ENCODE assay signal across 27 cellular contexts in genomic region chr20:57377350-57377749, GRCh38. TPM values are rescaled to one million over a fixed set of nuclear protein-coding genes. Genes with fewer than 3 reads are reported as not detected.
"Had no signal": no experiment of that assay in that cellular context is flagged by ENCODE, and none has a peak within 500 bp of the region (broad histone marks: within the 10 kb centered on the region; RNA-seq: fewer than 3 reads in every experiment).

No MANE protein-coding gene starts in this region.

- H3K79me2 ChIP-seq: parathyroid adenoma had no signal

- ATAC-seq: heart right ventricle; mucosa of descending colon; stimulated activated naive B cell treated with anti-CD40 and anti-IgM and Interleukin-4, amounts not matched to agents 10 μg/mL and 1 μg/mL and 100 μg/mL, for 72 hours; WTC11 had no signal

- H3K9me3 Mint-ChIP-seq: dendritic cell treated with granulocyte-macrophage colony-stimulating factor and Interleukin-4, amounts not matched to agents 40 ng/mL and 50 ng/mL, for 4 days; naive B cell; stimulated activated naive B cell treated with anti-CD40 and anti-IgM and Interleukin-4, amounts not matched to agents 10 μg/mL and 1 μg/mL and 100 μg/mL, for 72 hours; WTC11 had no signal

- H3K4me3 ChIP-seq: ascending aorta, esophagus squamous epithelium, heart right ventricle, left ventricle myocardium inferior, mucosa of descending colon, SJCRH30, spleen, tibial nerve, vagina had no signal

- FAIRE-seq: TTC549 had no signal

- H3K4me3 Mint-ChIP-seq: dendritic cell treated with granulocyte-macrophage colony-stimulating factor and Interleukin-4, amounts not matched to agents 40 ng/mL and 50 ng/mL, for 4 days; naive B cell; stimulated activated naive B cell treated with anti-CD40 and anti-IgM and Interleukin-4, amounts not matched to agents 10 μg/mL and 1 μg/mL and 100 μg/mL, for 72 hours; WTC11 had no signal

- H3K27me3 ChIP-seq: ascending aorta, esophagus squamous epithelium, heart right ventricle, SJCRH30, spleen, tibial nerve, vagina had no signal

- H3K9me3 ChIP-seq: ascending aorta, esophagus squamous epithelium, heart right ventricle, left ventricle myocardium inferior, mucosa of descending colon, SJCRH30, spleen, tibial nerve, vagina had no signal

- H3K9ac ChIP-seq: parathyroid adenoma had no signal

- DNase-seq: activated CD4-positive, alpha-beta T cell treated with anti-CD3 and anti-CD28 coated beads for 48 hours; activated CD8-positive, alpha-beta memory T cell treated with anti-CD3 and anti-CD28 coated beads for 24 hours; activated CD8-positive, alpha-beta memory T cell treated with anti-CD3 and anti-CD28 coated beads, Interleukin-2, amount 50 U/mL, for 48 hours; activated naive CD4-positive, alpha-beta T cell treated with Interleukin-2 at 50 U/mL for 16 hours; cerebellar nuclear complex; effector CD8-positive, alpha-beta T cell; esophagus squamous epithelium; heart right ventricle; kidney glomerular epithelial cell; left ventricle myocardium inferior; mammary epithelial cell; mucosa of descending colon; naive B cell; SJCRH30; spleen; stimulated activated CD4-positive, alpha-beta T cell treated with anti-CD3 and anti-CD28 coated beads, Interleukin-4, amount 100 ng/mL, for 4 hours; stimulated activated naive B cell treated with anti-CD40 and anti-IgM and Interleukin-4, amounts not matched to agents 10 μg/mL and 1 μg/mL and 100 μg/mL, for 72 hours; substantia nigra had no signal

- H3K27ac Mint-ChIP-seq: dendritic cell treated with granulocyte-macrophage colony-stimulating factor and Interleukin-4, amounts not matched to agents 40 ng/mL and 50 ng/mL, for 4 days; stimulated activated naive B cell treated with anti-CD40 and anti-IgM and Interleukin-4, amounts not matched to agents 10 μg/mL and 1 μg/mL and 100 μg/mL, for 72 hours; WTC11 had no signal

- H3K4me1 ChIP-seq: ascending aorta, esophagus squamous epithelium, parathyroid adenoma, SJCRH30, vagina had no signal

- H2AFZ ChIP-seq: parathyroid adenoma had no signal

- H3K27me3 Mint-ChIP-seq: dendritic cell treated with granulocyte-macrophage colony-stimulating factor and Interleukin-4, amounts not matched to agents 40 ng/mL and 50 ng/mL, for 4 days; naive B cell; stimulated activated naive B cell treated with anti-CD40 and anti-IgM and Interleukin-4, amounts not matched to agents 10 μg/mL and 1 μg/mL and 100 μg/mL, for 72 hours had no signal

- H3K27ac ChIP-seq: ascending aorta, esophagus squamous epithelium, heart right ventricle, left ventricle myocardium inferior, parathyroid adenoma, SJCRH30, spleen, tibial nerve, vagina had no signal

RNA-seq across cellular contexts. Expression of gene SPO11, which starts 47.7 kb away (rescaled TPM):
- total RNA-seq: ascending aorta; esophagus squamous epithelium; heart right ventricle; left ventricle myocardium inferior; mammary epithelial cell; mucosa of descending colon; SJCRH30; spleen; T-helper 2 cell treated with Interferon-gamma antibody and Interleukin-4, amounts not matched to agents 100 ng/mL and 5 ng/mL, for 36 hours; tibial nerve; vagina; WTC11 had no signal
- polyA plus RNA-seq: adipose tissue, heart right ventricle, mammary epithelial cell, spleen had no signal
